ENCODE assay signal across 9 cellular contexts in genomic region chr1:113859478-113860175, GRCh38. TPM values are rescaled to one million over a fixed set of nuclear protein-coding genes. Genes with fewer than 3 reads are reported as not detected.
DNase-seq lines count a peak whose midpoint lies in the region; ATAC-seq lines count a peak whose summit lies in the region.
"Had no signal": no experiment of that assay in that cellular context is flagged by ENCODE, and none has a peak within 500 bp of the region (broad histone marks: within the 10 kb centered on the region; RNA-seq: fewer than 3 reads in every experiment).

No MANE protein-coding gene starts in this region.

- POLR2A ChIA-PET in T-cell (lab: Charles Lee) = interaction anchor here (0.5 to 2.1 kb wide), 12 partner anchors 9 to 862 kb away, joined by 5 to 18 read pairs (median 7); no protein-coding TSS in a partner anchor

- DNase-seq in Right ventricle myocardium superior = no peak
- DNase-seq in cardiac septum (ENCODE audit: low spot score) = no peak
- DNase-seq in T-cell = no peak
- DNase-seq in NCI-H1048 (lab: John Stamatoyannopoulos, UW) = no peak
- no peak for DNase-seq in superior temporal gyrus (ENCODE audit: extremely low spot score)
- DNase-seq: DMS153 had no signal

- peaks cover 43% of the 10 kb centered on the region for H3K36me3 Mint-ChIP-seq in T-cell
- peaks cover 71% of the 10 kb centered on the region for H3K36me3 Mint-ChIP-seq in stimulated activated naive CD8-positive, alpha-beta T cell treated with anti-CD3 and anti-CD28 coated beads, Interleukin-15, Interleukin-2, amounts not matched to agents 100 ng/mL and 50 ng/mL, for 24 hours (ENCODE audit: low read depth)

- H3K27me3 Mint-ChIP-seq in T-cell = no peaks in the 10 kb centered on the region
- no peaks in the 10 kb centered on the region for H3K27me3 Mint-ChIP-seq in stimulated activated naive CD8-positive, alpha-beta T cell treated with anti-CD3 and anti-CD28 coated beads, Interleukin-15, Interleukin-2, amounts not matched to agents 100 ng/mL and 50 ng/mL, for 24 hours

- peaks cover 35 to 42% (median 42%) of the 10 kb centered on the region in 3 donors for H3K4me1 Mint-ChIP-seq in T-cell
- H3K4me1 Mint-ChIP-seq in stimulated activated naive CD8-positive, alpha-beta T cell treated with anti-CD3 and anti-CD28 coated beads, Interleukin-15, Interleukin-2, amounts not matched to agents 100 ng/mL and 50 ng/mL, for 24 hours (ENCODE audit: low read depth) = peaks cover 51% of the 10 kb centered on the region

- intact Hi-C loops in Right ventricle myocardium superior (cut with DNase I) = no loop called here
- intact Hi-C loops in cardiac septum (cut with DNase I) = no loop called here

- ATAC-seq in Right ventricle myocardium superior (ENCODE audit: poor library complexity) = peak; percentile 46
- ATAC-seq in HG03064 (IDR thresholded peaks at IDR 0.05; ENCODE audit: low read depth, unreplicated experiment) = peak; percentile 90
- ATAC-seq in T-cell (replicated peaks in 1 of 4) = peak in 2 of 4 experiments; percentile 42 to 55
- no peak for ATAC-seq in esophagus mucosa

- H3K9me3 Mint-ChIP-seq in T-cell = no peaks in the 10 kb centered on the region
- no peaks in the 10 kb centered on the region for H3K9me3 Mint-ChIP-seq in stimulated activated naive CD8-positive, alpha-beta T cell treated with anti-CD3 and anti-CD28 coated beads, Interleukin-15, Interleukin-2, amounts not matched to agents 100 ng/mL and 50 ng/mL, for 24 hours

- CTCF ChIA-PET in T-cell (lab: Charles Lee) = interaction anchor here (0.6 to 2.4 kb wide), 13 partner anchors 8 to 737 kb away, joined by 3 to 11 read pairs (median 4); partner anchors contain the start of gene AP4B1 (in 1 of the 2)

- peak overlapping the region in 1 of 3 donors; percentile 39 for H3K4me3 Mint-ChIP-seq in T-cell
- H3K4me3 Mint-ChIP-seq in stimulated activated naive CD8-positive, alpha-beta T cell treated with anti-CD3 and anti-CD28 coated beads, Interleukin-15, Interleukin-2, amounts not matched to agents 100 ng/mL and 50 ng/mL, for 24 hours = peak overlapping the region; percentile 42

- H3K27ac Mint-ChIP-seq in T-cell = peak overlapping the region; percentile 62 to 83
- H3K27ac Mint-ChIP-seq in stimulated activated naive CD8-positive, alpha-beta T cell treated with anti-CD3 and anti-CD28 coated beads, Interleukin-15, Interleukin-2, amounts not matched to agents 100 ng/mL and 50 ng/mL, for 24 hours = peak overlapping the region; percentile 64

RNA-seq across cellular contexts. Expression of gene PTPN22, which starts 11.9 kb away (rescaled TPM):
- total RNA-seq in Right ventricle myocardium superior (0.35 TPM), cardiac septum (0.70 TPM), T-cell (10 to 100 TPM; 25.6 to 45.9 (median 26.6) TPM), esophagus mucosa (1.9 TPM)

RNA-seq across cellular contexts. Expression of gene BCL2L15, which starts 27.8 kb away (rescaled TPM):
- total RNA-seq in Right ventricle myocardium superior (not detected), cardiac septum (not detected), T-cell (1 to 10 TPM; 1.2 to 5.8 (median 1.7) TPM), esophagus mucosa (8.4 TPM)

RNA-seq across cellular contexts. Expression of gene AP4B1, which starts 45.0 kb away (rescaled TPM):
- total RNA-seq in Right ventricle myocardium superior (11.4 TPM), cardiac septum (12.6 TPM), T-cell (10 to 100 TPM; 57.8 to 66.4 (median 61.5) TPM), esophagus mucosa (17.0 TPM)

RNA-seq across cellular contexts. Expression of gene DCLRE1B, which starts 45.5 kb away (rescaled TPM):
- total RNA-seq in Right ventricle myocardium superior (2.2 TPM), cardiac septum (2.1 TPM), T-cell (1 to 10 TPM; 5.6 to 6.1 (median 5.9) TPM), esophagus mucosa (4.7 TPM)

RNA-seq across cellular contexts. Expression of gene RSBN1, which starts 47.4 kb away (rescaled TPM):
- total RNA-seq in Right ventricle myocardium superior (9.6 TPM), cardiac septum (11.0 TPM), T-cell (10 to 100 TPM; 43.9 to 49.9 (median 45.1) TPM), esophagus mucosa (9.6 TPM)
